Comparison of ENCODE assay signal across 1 cellular context in the genomic region with DNA sequence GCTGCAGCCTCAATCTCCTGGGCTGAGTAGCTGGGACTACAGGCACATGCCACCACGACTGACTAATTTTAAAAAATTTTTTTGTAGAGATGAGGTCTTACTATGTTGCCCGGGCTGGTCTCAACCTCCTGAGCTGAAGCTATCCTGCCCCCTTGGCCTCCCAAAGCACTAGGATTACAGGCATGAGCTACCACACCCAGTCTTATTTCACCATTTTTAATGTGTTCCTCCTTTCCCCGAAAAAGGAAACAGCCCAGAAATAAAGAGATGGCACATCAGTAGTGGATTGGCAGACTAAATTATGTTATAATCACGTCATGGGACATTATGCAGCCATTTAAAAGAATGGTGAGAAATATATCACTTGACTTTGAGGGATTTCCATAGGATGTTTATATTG.
TF ChIP-seq lines count a peak whose summit lies in the region.

No MANE protein-coding gene starts in this region.

TF ChIP-seq in WTC11, 78 proteins besides CTCF, POLR2A, EP300 and RAD21 (continued from another document):
- TF ChIP-seq ZNF425 (CRISPR knock-in tag; conservative IDR thresholded peaks at IDR 0.05) (no peak), PREB (CRISPR knock-in tag; IDR thresholded peaks at IDR 0.05; ENCODE audit: borderline replicate concordance) (no peak)
TF ChIP-seq in WTC11: peak in this region for 0.
